2 cellular contexts compared by ENCODE assay signal in genomic region chr1:17646444-17647287, GRCh38.
TF ChIP-seq lines count a peak whose summit lies in the region.

No MANE protein-coding gene starts in this region.

TF ChIP-seq in SK-N-SH, 30 proteins besides CTCF, POLR2A, EP300 and RAD21 (continued from another document):
- TF ChIP-seq USF1 (IDR thresholded peaks at IDR 0.05; ENCODE audit: borderline replicate concordance, low read depth): no peak
TF ChIP-seq in SK-N-SH: peak in this region for 0.

TF ChIP-seq in K562, 482 proteins besides CTCF, POLR2A, EP300 and RAD21 (continued from another document):
- TF ChIP-seq CTCFL (IDR thresholded peaks at IDR 0.05; ENCODE audit: borderline replicate concordance, insufficient read depth, low read depth, low read length, poor library complexity, severe bottlenecking): peak; percentile 73
- no peak for TF ChIP-seq THAP7 (CRISPR knock-in tag; IDR thresholded peaks at IDR 0.05)
- TF ChIP-seq RFX7 (CRISPR knock-in tag; IDR thresholded peaks at IDR 0.05): no peak
- TF ChIP-seq ZNF12 (CRISPR knock-in tag; IDR thresholded peaks at IDR 0.05): no peak
- TF ChIP-seq RNF219 (CRISPR knock-in tag; IDR thresholded peaks at IDR 0.05): no peak
- no peak for TF ChIP-seq CEBPG (CRISPR knock-in tag; IDR thresholded peaks at IDR 0.05)
- TF ChIP-seq CEBPG (tag; conservative IDR thresholded peaks at IDR 0.05 in 1 of 2, IDR thresholded peaks at IDR 0.05 in 1 of 2): no peak
- TF ChIP-seq CREBBP (IDR thresholded peaks at IDR 0.05; ENCODE audit: low read depth, low read length): no peak
- TF ChIP-seq ETS2 (tag; IDR thresholded peaks at IDR 0.05; ENCODE audit: borderline replicate concordance, poor library complexity, severe bottlenecking): no peak
- no peak for TF ChIP-seq DACH1 (IDR thresholded peaks at IDR 0.05; ENCODE audit: partially characterized antibody)
- 0 out of 2 replicates have a peak, but pooled peaks have one; percentile 15 for TF ChIP-seq CTBP1 (IDR thresholded peaks at IDR 0.05; ENCODE audit: borderline replicate concordance)
- no peak for TF ChIP-seq GTF2B (IDR thresholded peaks at IDR 0.05; ENCODE audit: extremely low read depth, insufficient read length)
- TF ChIP-seq BACH1 (tag; IDR thresholded peaks at IDR 0.05): no peak
- no peak for TF ChIP-seq RHOXF2B (CRISPR knock-in tag; conservative IDR thresholded peaks at IDR 0.05)
- TF ChIP-seq E2F6 (IDR thresholded peaks at IDR 0.05; ENCODE audit: borderline replicate concordance in 1 of 2, extremely low read depth in 1 of 2, insufficient read depth in 1 of 2, insufficient read length in 1 of 2, low read depth in 1 of 2, low read length in 1 of 2, poor library complexity in 1 of 2, severe bottlenecking in 1 of 2): peak in 1 of 2 experiments; percentile 63
- no peak for TF ChIP-seq RBM34 (IDR thresholded peaks at IDR 0.05; ENCODE audit: borderline replicate concordance, insufficient read depth, low read length)
- peak; percentile 47 for TF ChIP-seq L3MBTL2 (IDR thresholded peaks at IDR 0.05)
- no peak for TF ChIP-seq ZNF511 (CRISPR knock-in tag; IDR thresholded peaks at IDR 0.05)
- TF ChIP-seq ZBTB43 (CRISPR knock-in tag; IDR thresholded peaks at IDR 0.05): no peak
- TF ChIP-seq CUX1 (CRISPR knock-in tag; IDR thresholded peaks at IDR 0.05): no peak
- no peak for TF ChIP-seq ZNF75A (CRISPR knock-in tag; IDR thresholded peaks at IDR 0.05)
- no peak for TF ChIP-seq GATAD2A (IDR thresholded peaks at IDR 0.05)
- no peak for TF ChIP-seq ATF1 (CRISPR knock-in tag; IDR thresholded peaks at IDR 0.05)
- no peak for TF ChIP-seq ATF1 (tag; IDR thresholded peaks at IDR 0.05)
- TF ChIP-seq TRIM24 (IDR thresholded peaks at IDR 0.05): no peak
- no peak for TF ChIP-seq COPS2 (conservative IDR thresholded peaks at IDR 0.05)
- no peak for TF ChIP-seq ZNF354B (CRISPR knock-in tag; IDR thresholded peaks at IDR 0.05)
- no peak for TF ChIP-seq ZSCAN32 (CRISPR knock-in tag; IDR thresholded peaks at IDR 0.05)
- no peak for TF ChIP-seq E2F1 (CRISPR knock-in tag; IDR thresholded peaks at IDR 0.05)
